ENCODE assay signal across 35 cellular contexts in genomic region chrX:39945709-39946108, GRCh38.
"Had no signal": no experiment of that assay in that cellular context is flagged by ENCODE, and none has a peak within 500 bp of the region (broad histone marks: within the 10 kb centered on the region; RNA-seq: fewer than 3 reads in every experiment).

No MANE protein-coding gene starts in this region.

- H3K9me3 ChIP-seq: MG63 had no signal

- H3K27ac ChIP-seq: KMS-11 had no signal

- H3K36me3 ChIP-seq: MG63 had no signal

- DNase-seq: Karpas-422, Kasumi-1, MG63, MM.1S, MV-4-11, NCI-H1048, NCI-H1092, NCI-H1092 treated with DMSO at 0.1 percent for 48 hours, NCI-H1105, NCI-H1105 treated with DMSO at 0.1 percent for 48 hours, NCI-H1417, NCI-H1417 treated with DMSO at 0.1 percent for 48 hours, NCI-H1436, NCI-H1436 treated with DMSO at 0.1 percent for 48 hours, NCI-H146, NCI-H1694, NCI-H1694 treated with DMSO at 0.1 percent for 48 hours, NCI-H187, NCI-H187 treated with DMSO at 0.1 percent for 48 hours, NCI-H1930, NCI-H2029, NCI-H2029 treated with DMSO at 0.1 percent for 48 hours, NCI-H2081, NCI-H2081 treated with DMSO at 0.1 percent for 48 hours, NCI-H2107, NCI-H2171, NCI-H2171 treated with DMSO at 0.1 percent for 48 hours, NCI-H2227 treated with DMSO at 0.1 percent for 48 hours, NCI-H226, NCI-H345, NCI-H446, NCI-H446 treated with DMSO at 0.1 percent for 48 hours, NCI-H510A, NCI-H510A treated with DMSO at 0.1 percent for 48 hours had no signal

- H3K4me2 ChIP-seq: KMS-11 had no signal

- H3K9ac ChIP-seq: KMS-11 had no signal

- H3K27me3 ChIP-seq: MG63 had no signal

- H3K4me3 ChIP-seq: MG63 had no signal
